8 cellular contexts compared by ENCODE assay signal in the genomic region with DNA sequence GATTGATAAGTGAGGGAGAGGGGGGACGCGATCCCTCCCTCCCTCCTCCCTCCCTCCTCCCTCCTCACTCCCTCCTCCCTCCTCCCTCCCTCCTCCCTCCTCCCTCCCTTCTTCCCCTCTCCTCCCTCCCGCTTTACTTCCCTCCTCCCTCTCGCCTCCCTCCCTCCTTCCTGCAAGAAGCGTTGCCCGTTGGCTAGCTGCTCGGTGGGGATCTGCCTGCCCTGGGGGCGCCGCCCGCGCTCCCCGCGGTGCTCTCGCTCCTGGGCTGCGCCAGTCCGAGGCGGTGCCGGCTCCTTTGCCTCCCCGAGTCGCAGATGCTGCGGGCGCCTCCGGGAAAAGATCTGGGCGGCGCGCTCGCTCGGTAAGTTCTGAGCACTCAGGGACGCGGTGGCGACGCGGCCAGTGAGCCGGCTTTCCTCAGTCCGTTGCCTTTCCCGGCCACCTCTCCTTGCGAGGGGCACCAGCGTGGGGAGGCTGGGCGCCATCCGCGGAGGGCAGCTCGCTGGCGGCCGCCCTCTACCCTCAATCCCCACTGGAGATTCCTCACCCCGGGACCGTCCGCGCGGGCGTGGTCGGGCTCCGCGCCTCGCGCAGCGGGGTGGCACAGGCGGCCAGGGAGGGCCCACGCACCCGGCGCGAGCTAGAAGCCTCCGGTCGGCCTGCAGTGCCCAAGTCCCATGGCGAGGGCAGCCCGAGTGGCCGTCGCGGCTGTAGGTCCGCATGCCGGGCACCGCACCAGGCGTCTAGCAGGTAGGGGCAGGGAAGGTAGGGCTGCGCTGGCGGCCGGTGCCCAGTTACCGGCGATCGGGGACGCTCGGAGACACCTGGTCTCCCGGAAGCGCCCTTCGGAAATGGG. TPM values are rescaled to one million over a fixed set of nuclear protein-coding genes. Genes with fewer than 3 reads are reported as not detected.
DNase-seq lines count a peak whose midpoint lies in the region; ATAC-seq and TF ChIP-seq lines count a peak whose summit lies in the region.
"Had no signal": no experiment of that assay in that cellular context is flagged by ENCODE, and none has a peak within 500 bp of the region (broad histone marks: within the 10 kb centered on the region; RNA-seq: fewer than 3 reads in every experiment).

A gene with protein sequence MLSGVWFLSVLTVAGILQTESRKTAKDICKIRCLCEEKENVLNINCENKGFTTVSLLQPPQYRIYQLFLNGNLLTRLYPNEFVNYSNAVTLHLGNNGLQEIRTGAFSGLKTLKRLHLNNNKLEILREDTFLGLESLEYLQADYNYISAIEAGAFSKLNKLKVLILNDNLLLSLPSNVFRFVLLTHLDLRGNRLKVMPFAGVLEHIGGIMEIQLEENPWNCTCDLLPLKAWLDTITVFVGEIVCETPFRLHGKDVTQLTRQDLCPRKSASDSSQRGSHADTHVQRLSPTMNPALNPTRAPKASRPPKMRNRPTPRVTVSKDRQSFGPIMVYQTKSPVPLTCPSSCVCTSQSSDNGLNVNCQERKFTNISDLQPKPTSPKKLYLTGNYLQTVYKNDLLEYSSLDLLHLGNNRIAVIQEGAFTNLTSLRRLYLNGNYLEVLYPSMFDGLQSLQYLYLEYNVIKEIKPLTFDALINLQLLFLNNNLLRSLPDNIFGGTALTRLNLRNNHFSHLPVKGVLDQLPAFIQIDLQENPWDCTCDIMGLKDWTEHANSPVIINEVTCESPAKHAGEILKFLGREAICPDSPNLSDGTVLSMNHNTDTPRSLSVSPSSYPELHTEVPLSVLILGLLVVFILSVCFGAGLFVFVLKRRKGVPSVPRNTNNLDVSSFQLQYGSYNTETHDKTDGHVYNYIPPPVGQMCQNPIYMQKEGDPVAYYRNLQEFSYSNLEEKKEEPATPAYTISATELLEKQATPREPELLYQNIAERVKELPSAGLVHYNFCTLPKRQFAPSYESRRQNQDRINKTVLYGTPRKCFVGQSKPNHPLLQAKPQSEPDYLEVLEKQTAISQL (plus strand): TSS at position 164 of the 856 bp plus-strand sequence. CDS start 4,597 bp downstream, outside the sequence.

- BruUV-seq in PC-9 (replicated peaks; lab: Mats Ljungman, UMichigan), result no TSS peak

- H3K79me2 ChIP-seq in PC-9 (ENCODE audit: low read depth), result no peaks in the 10 kb centered on the region

- CTCF ChIA-PET in PC-9 (lab: Charles Lee), result no interaction called here

- H2AFZ ChIP-seq in PC-9, result peak within 1 kb of the TSS; percentile 31; the same call in 1 of the 2 replicates

- H4K20me1 ChIP-seq in PC-9 (ENCODE audit: insufficient read depth), result no peaks in the 10 kb centered on the region

- H3K27me3 ChIP-seq in PC-9 (ENCODE audit: insufficient read depth, low read depth), result peaks cover 65% of the 10 kb centered on the region
- peaks cover 11 to 22% of the 10 kb centered on the region in 2 donors for H3K27me3 ChIP-seq in duodenal mucosa (ENCODE audit: control insufficient read depth in 1 of 2, insufficient read depth in 2 of 2, low read length in 2 of 2)
- H3K27me3 ChIP-seq in thymus (ENCODE audit: control insufficient read depth, insufficient read depth), result no peaks in the 10 kb centered on the region

- ATAC-seq in HG03520 (IDR thresholded peaks at IDR 0.05; ENCODE audit: unreplicated experiment), result no peak
- ATAC-seq in GM21528 (IDR thresholded peaks at IDR 0.05; ENCODE audit: low FRiP score, unreplicated experiment), result no peak

- no peak within 1 kb of the TSS for H3K9ac ChIP-seq in duodenal mucosa (ENCODE audit: low read depth in 1 of 2, low read length in 2 of 2)

- WGBS in thymus, result 3% methylated on average over 79 of the region's 83 CpGs

- H3K4me3 ChIP-seq in PC-9 (no peak within 1 kb of the TSS), duodenal mucosa (ENCODE audit: low read depth in 1 of 2, low read length in 2 of 2) (peak within 1 kb of the TSS; percentile 3 to 32), thymus (ENCODE audit: low read length) (peak within 1 kb of the TSS; percentile 11)

- H3K27ac ChIP-seq in PC-9, result no peak within 1 kb of the TSS
- no peak within 1 kb of the TSS for H3K27ac ChIP-seq in duodenal mucosa (ENCODE audit: low read depth, low read length)
- H3K27ac ChIP-seq in thymus (ENCODE audit: low read depth), result no peak within 1 kb of the TSS

- no peaks in the 10 kb centered on the region for H3F3A ChIP-seq in PC-9 (ENCODE audit: insufficient read depth, low read depth)

- no peak within 1 kb of the TSS for H3K4me2 ChIP-seq in PC-9

- H3K9me3 ChIP-seq in PC-9 (ENCODE audit: insufficient read depth, low read depth) (no peaks in the 10 kb centered on the region), duodenal mucosa (ENCODE audit: control insufficient read depth in 1 of 2, low read length in 2 of 2) (no peaks in the 10 kb centered on the region), thymus (ENCODE audit: control insufficient read depth) (no peaks in the 10 kb centered on the region)

- intact Hi-C loops in PC-9 (cut with micrococcal nuclease; ENCODE audit: unreplicated experiment), result no loop called here

- TF ChIP-seq CTCF in PC-9 (conservative IDR thresholded peaks at IDR 0.05), result no peak

- no peaks in the 10 kb centered on the region for H3K4me1 ChIP-seq in PC-9 (replicated peaks; ENCODE audit: insufficient read depth)
- H3K4me1 ChIP-seq in duodenal mucosa (ENCODE audit: control insufficient read depth in 1 of 2, insufficient read depth in 2 of 2, low read length in 2 of 2), result no peaks in the 10 kb centered on the region
- no peaks in the 10 kb centered on the region for H3K4me1 ChIP-seq in thymus (ENCODE audit: control insufficient read depth, insufficient read depth, low read length)

- H3K9me2 ChIP-seq in PC-9 (ENCODE audit: insufficient read depth), result no peaks in the 10 kb centered on the region

- H3K36me3 ChIP-seq in PC-9 (ENCODE audit: low read depth) (no peaks in the 10 kb centered on the region), duodenal mucosa (ENCODE audit: control insufficient read depth in 1 of 2, insufficient read depth in 2 of 2, low read length in 2 of 2) (no peaks in the 10 kb centered on the region), thymus (ENCODE audit: control insufficient read depth, insufficient read depth) (no peaks in the 10 kb centered on the region)

- POLR2A ChIA-PET in PC-9 (lab: Charles Lee; ENCODE audit: unreplicated experiment), result no interaction called here

- DNase-seq in PC-9 (no peak), medulla oblongata (ENCODE audit: extremely low spot score) (peak; percentile 71)
- no peak for DNase-seq in activated CD4-positive, CD25-positive, alpha-beta regulatory T cell (lab: John Stamatoyannopoulos, UW)
- DNase-seq: activated CD4-positive, CD25-positive, alpha-beta regulatory T cell treated with anti-CD3 and anti-CD28 coated beads, Interleukin-2, amount 50 U/mL, for 72 hours had no signal

RNA-seq across cellular contexts. Expression of the gene that starts here (rescaled TPM):
- total RNA-seq in PC-9 (2021), result not detected in 2 replicates
- polyA plus RNA-seq in thymus, result 0.84 TPM
